23 cellular contexts compared by ENCODE assay signal in the genomic region with DNA sequence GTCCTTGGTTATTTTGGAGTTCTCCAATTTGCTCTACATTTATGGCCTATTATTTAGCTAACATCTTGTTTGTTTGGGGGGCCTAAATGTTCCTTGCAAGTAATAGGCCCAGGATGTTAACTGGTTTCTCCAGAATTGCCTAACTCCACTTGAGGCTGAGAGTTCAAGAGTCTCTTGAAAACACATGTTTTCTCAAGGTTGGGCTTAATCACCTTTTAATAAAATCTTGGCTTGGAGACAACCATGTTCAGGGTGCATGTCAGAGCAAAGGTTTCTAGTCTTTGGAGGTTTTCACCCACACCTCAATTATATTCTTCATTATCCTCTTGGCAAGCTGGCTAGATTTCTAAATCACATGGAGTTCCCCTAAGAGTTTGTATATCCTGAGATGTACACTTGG. TPM values are rescaled to one million over a fixed set of nuclear protein-coding genes. Genes with fewer than 3 reads are reported as not detected.
DNase-seq lines count a peak whose midpoint lies in the region; ATAC-seq, FAIRE-seq and TF ChIP-seq lines count a peak whose summit lies in the region.
"Had no signal": no experiment of that assay in that cellular context is flagged by ENCODE, and none has a peak within 500 bp of the region (broad histone marks: within the 10 kb centered on the region; RNA-seq: fewer than 3 reads in every experiment).

No MANE protein-coding gene starts in this region.

- ATAC-seq in esophagus mucosa = peak; percentile 57
- ATAC-seq: gastroesophageal sphincter; stimulated activated effector memory CD8-positive, alpha-beta T cell treated with anti-CD3 and anti-CD28 coated beads, Interleukin-12 subunit alpha, Interleukin-12 subunit beta, amount 100 ng/mL, for 72 hours had no signal

- DNase-seq in H54 (ENCODE audit: insufficient read length, low spot score) (no peak), NCI-H748 (lab: John Stamatoyannopoulos, UW; ENCODE audit: unreplicated experiment) (peak; percentile 49), renal cortical epithelial cell (ENCODE audit: low read depth) (peak; percentile 93), SKM-1 (lab: John Stamatoyannopoulos, UW; ENCODE audit: unreplicated experiment) (no peak), amniotic stem cell (lab: John Stamatoyannopoulos, UW) (no peak), GM19239 (ENCODE audit: insufficient read length, low spot score) (no peak)
- DNase-seq in activated CD8-positive, alpha-beta memory T cell treated with anti-CD3 and anti-CD28 coated beads, Interleukin-2, amount 50 U/mL, for 4 hours = no peak
- DNase-seq: activated CD4-positive, alpha-beta T cell treated with anti-CD3 and anti-CD28 coated beads for 48 hours; activated naive CD8-positive, alpha-beta T cell treated with anti-CD3 and anti-CD28 coated beads, Interleukin-2, amount 10 ng/mL, durations not matched to agents 7 days and 5 days; brain microvascular endothelial cell; CD4-positive, CD25-positive, alpha-beta regulatory T cell; dermis blood vessel endothelial cell; midbrain; NCI-H1048; NCI-H2081 treated with DMSO at 0.1 percent for 48 hours; NCI-H524 treated with DMSO at 0.1 percent for 48 hours; nephron progenitor cell; OCI-M1; posterior cingulate gyrus; sigmoid colon had no signal

- no peak for TF ChIP-seq POLR2A in H54 (IDR thresholded peaks at IDR 0.05; ENCODE audit: low read depth, low read length)

- FAIRE-seq in H54 (lab: Jason Lieb, UNC) (peak; percentile 53), GM19239 (lab: Jason Lieb, UNC) (no peak)

RNA-seq across cellular contexts. Expression of a gene that starts 54.2 kb away (rescaled TPM):
- total RNA-seq in esophagus mucosa (0.68 TPM), renal cortical epithelial cell (0.20 TPM in 1 of 2 replicates, not detected in the other)
- total RNA-seq: CD4-positive, CD25-positive, alpha-beta regulatory T cell had no signal

Comparison
In these comparisons a context has a peak if more than half of its experiments do, and no peak if none do; other contexts are left out.
1. DNase-seq: peak in NCI-H748 (single experiment) and renal cortical epithelial cell (single experiment); none in H54 (single experiment), activated CD8-positive, alpha-beta memory T cell treated with anti-CD3 and anti-CD28 coated beads, Interleukin-2, amount 50 U/mL, for 4 hours (single experiment), SKM-1 (single experiment), amniotic stem cell (single experiment) and GM19239 (single experiment).